Comparison of ENCODE assay signal across 33 cellular contexts in the genomic region with DNA sequence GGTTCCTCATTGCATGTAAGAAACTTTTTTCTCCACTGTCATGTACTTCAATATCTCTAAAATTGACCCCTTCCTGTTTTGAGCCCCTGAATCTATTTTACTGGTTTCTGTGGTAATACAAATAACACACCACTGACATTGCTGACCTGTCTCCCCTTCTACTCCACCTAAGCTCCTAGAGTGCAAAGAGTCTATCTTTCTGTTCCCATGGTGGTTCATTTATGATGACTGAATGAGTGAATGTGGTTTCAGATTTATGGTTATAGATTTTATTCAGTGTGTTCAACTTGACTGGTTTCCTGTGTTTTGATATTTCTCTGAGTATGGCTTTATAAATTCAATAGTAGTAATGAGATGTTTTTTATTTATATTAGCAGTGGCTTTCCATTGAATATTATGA.
"Had no signal": no experiment of that assay in that cellular context is flagged by ENCODE, and none has a peak within 500 bp of the region (broad histone marks: within the 10 kb centered on the region; RNA-seq: fewer than 3 reads in every experiment).

No MANE protein-coding gene starts in this region.

- H3K27me3 ChIP-seq: ascending aorta, cardiac muscle cell had no signal

- H3K36me3 ChIP-seq: ascending aorta, cardiac muscle cell had no signal

- H3K9ac ChIP-seq: KMS-11 had no signal

- H3K27ac Mint-ChIP-seq: activated B cell treated with CpG ODN at 0.5 μM for 24 hours; activated CD4-positive, alpha-beta T cell treated with anti-CD3 and anti-CD28 coated beads, Interleukin-2, amount 10 ng/mL, durations not matched to agents 24 days and 14 days; activated CD8-positive, alpha-beta T cell treated with anti-CD3 and anti-CD28 coated beads for 36 hours; activated naive CD4-positive, alpha-beta T cell treated with anti-CD3 and anti-CD28 coated beads, Interleukin-2, amount 50 U/mL, for 24 hours; activated naive CD8-positive, alpha-beta T cell treated with anti-CD3 and anti-CD28 coated beads, Interleukin-2, amount 10 ng/mL, durations not matched to agents 7 days and 5 days; activated T-helper 2 cell treated with anti-CD3 and anti-CD28 coated beads, Interferon-gamma antibody, Interleukin-2, Interleukin-4, amounts not matched to agents 10 μg/mL and 5 μg/mL and 100 μg/mL, durations not matched to agents 14 hours and 24 hours and 36 hours; T-cell; T-helper 17 cell had no signal

- H3K4me3 ChIP-seq: ascending aorta, cardiac muscle cell, PC-9 had no signal

- H3K4me1 ChIP-seq: ascending aorta had no signal

- H3K4me1 Mint-ChIP-seq: activated B cell treated with CpG ODN at 0.5 μM for 24 hours; activated CD4-positive, alpha-beta T cell treated with anti-CD3 and anti-CD28 coated beads, Interleukin-2, amount 10 ng/mL, durations not matched to agents 24 days and 14 days; central memory CD8-positive, alpha-beta T cell had no signal

- H3K4me3 Mint-ChIP-seq: activated B cell treated with CpG ODN at 0.5 μM for 24 hours; activated CD4-positive, alpha-beta T cell treated with anti-CD3 and anti-CD28 coated beads, Interleukin-2, amount 10 ng/mL, durations not matched to agents 24 days and 14 days; activated CD8-positive, alpha-beta T cell treated with anti-CD3 and anti-CD28 coated beads for 36 hours; activated naive CD4-positive, alpha-beta T cell treated with anti-CD3 and anti-CD28 coated beads, Interleukin-2, amount 50 U/mL, for 24 hours; activated naive CD8-positive, alpha-beta T cell treated with anti-CD3 and anti-CD28 coated beads, Interleukin-2, amount 10 ng/mL, durations not matched to agents 7 days and 5 days; central memory CD8-positive, alpha-beta T cell; T-cell; T-helper 17 cell had no signal

- H3K4me2 ChIP-seq: KMS-11, PC-9 had no signal

- H3K27ac ChIP-seq: ascending aorta, cardiac muscle cell, KMS-11, PC-9, RWPE1, VCaP had no signal

- H2AFZ ChIP-seq: PC-9 had no signal

- ATAC-seq: activated CD8-positive, alpha-beta T cell treated with anti-CD3 and anti-CD28 coated beads for 36 hours; Right ventricle myocardium inferior; SK-N-SH treated with all-trans-retinoic acid at 6 μM for 48 hours; T-cell; T-helper 17 cell had no signal

- H3K27me3 Mint-ChIP-seq: activated B cell treated with CpG ODN at 0.5 μM for 24 hours; activated CD4-positive, alpha-beta T cell treated with anti-CD3 and anti-CD28 coated beads, Interleukin-2, amount 10 ng/mL, durations not matched to agents 24 days and 14 days; activated CD8-positive, alpha-beta T cell treated with anti-CD3 and anti-CD28 coated beads for 36 hours; activated naive CD4-positive, alpha-beta T cell treated with anti-CD3 and anti-CD28 coated beads, Interleukin-2, amount 50 U/mL, for 24 hours; T-cell; T-helper 17 cell had no signal

- H3K9me3 ChIP-seq: ascending aorta had no signal

- H3K36me3 Mint-ChIP-seq: activated naive CD8-positive, alpha-beta T cell treated with anti-CD3 and anti-CD28 coated beads, Interleukin-2, amount 10 ng/mL, durations not matched to agents 7 days and 5 days had no signal

- DNase-seq: activated B cell treated with CpG ODN at 0.5 μM for 24 hours; activated CD4-positive, alpha-beta T cell treated with anti-CD3 and anti-CD28 coated beads, Interleukin-2, amount 10 ng/mL, durations not matched to agents 24 days and 14 days; activated CD4-positive, alpha-beta T cell treated with anti-CD3 and anti-CD28 coated beads, Interleukin-2, amount 50 U/mL, for 4 hours; activated CD4-positive, CD25-positive, alpha-beta regulatory T cell treated with anti-CD3 and anti-CD28 coated beads, Interleukin-2, amount 50 U/mL, for 72 hours; activated CD8-positive, alpha-beta T cell treated with anti-CD3 and anti-CD28 coated beads for 36 hours; activated gamma-delta T cell; activated naive CD4-positive, alpha-beta T cell treated with Interleukin-2 at 50 U/mL for 16 hours; activated naive CD8-positive, alpha-beta T cell treated with anti-CD3 and anti-CD28 coated beads, Interleukin-2, amount 10 ng/mL, durations not matched to agents 7 days and 5 days; activated T-cell treated with anti-CD3 and anti-CD28 coated beads, Interleukin-2, amount 50 U/mL, for 48 hours; amygdala; MM.1S; MV-4-11; NCI-H1092; NCI-H1436 treated with DMSO at 0.1 percent for 48 hours; NCI-H1694 treated with DMSO at 0.1 percent for 48 hours; NCI-H2029; NCI-H345; NK-92 treated with Interleukin-12 subunit alpha and Interleukin-12 subunit beta, amount 100 ng/mL, for 24 hours; PC-9; SIG-M5; T-cell; T-helper 17 cell; T-helper 9 cell had no signal
